Comparison of ENCODE assay signal across 1 cellular context in genomic region chr20:10848810-10849370, GRCh38.
A peak's percentile ranks its signal among the peaks of the same experiment; 100 is the strongest.
TF ChIP-seq lines count a peak whose summit lies in the region.

No MANE protein-coding gene starts in this region.

TF ChIP-seq in HCT116, 20 proteins besides CTCF, POLR2A, EP300 and RAD21 (continued from another document):
- no peak for TF ChIP-seq REST (IDR thresholded peaks at IDR 0.05; ENCODE audit: low read depth)
- no peak for TF ChIP-seq POLR2AphosphoS5 (IDR thresholded peaks at IDR 0.05; ENCODE audit: low read depth, low read length)
- 0 out of 2 replicates have a peak, but pooled peaks have one; percentile 16 for TF ChIP-seq MAX (IDR thresholded peaks at IDR 0.05)
- TF ChIP-seq SRF (IDR thresholded peaks at IDR 0.05; ENCODE audit: low read depth), result no peak
- peak; percentile 74; the same call in 1 of the 2 replicates for TF ChIP-seq CBX3 (IDR thresholded peaks at IDR 0.05; ENCODE audit: low read depth)
- TF ChIP-seq FOSL1 (IDR thresholded peaks at IDR 0.05; ENCODE audit: low read depth), result peak; percentile 44; the same call in 1 of the 2 replicates
- TF ChIP-seq EZH2 (IDR thresholded peaks at IDR 0.05), result no peak
- TF ChIP-seq CEBPB (IDR thresholded peaks at IDR 0.05; ENCODE audit: low read depth), result no peak
- TF ChIP-seq EZH2phosphoT487 (IDR thresholded peaks at IDR 0.05; ENCODE audit: borderline replicate concordance), result no peak
- no peak for TF ChIP-seq ZBTB33 (IDR thresholded peaks at IDR 0.05; ENCODE audit: extremely low read depth, insufficient replicate concordance, low read length)
- peak; percentile 33 for TF ChIP-seq TCF7L2 (IDR thresholded peaks at IDR 0.05; ENCODE audit: borderline replicate concordance, extremely low read depth, insufficient read depth, insufficient read length)
- TF ChIP-seq EGR1 (IDR thresholded peaks at IDR 0.05; ENCODE audit: low read depth), result no peak
- peak; percentile 24; the same call in 1 of the 2 replicates for TF ChIP-seq SP1 (IDR thresholded peaks at IDR 0.05; ENCODE audit: low read depth)
- no peak for TF ChIP-seq ELF1 (IDR thresholded peaks at IDR 0.05; ENCODE audit: borderline replicate concordance, low read depth)
- TF ChIP-seq SIN3A (IDR thresholded peaks at IDR 0.05; ENCODE audit: low read depth), result no peak
- TF ChIP-seq ATF3 (IDR thresholded peaks at IDR 0.05), result no peak
- peak; percentile 41; the same call in 1 of the 2 replicates for TF ChIP-seq JUND (IDR thresholded peaks at IDR 0.05)
- TF ChIP-seq ZNF274 (IDR thresholded peaks at IDR 0.05; ENCODE audit: low read depth, low read length), result no peak
- TF ChIP-seq YY1 (IDR thresholded peaks at IDR 0.05; ENCODE audit: extremely low read depth, insufficient replicate concordance, low read depth, low read length), result no peak
